In the genomic region with DNA sequence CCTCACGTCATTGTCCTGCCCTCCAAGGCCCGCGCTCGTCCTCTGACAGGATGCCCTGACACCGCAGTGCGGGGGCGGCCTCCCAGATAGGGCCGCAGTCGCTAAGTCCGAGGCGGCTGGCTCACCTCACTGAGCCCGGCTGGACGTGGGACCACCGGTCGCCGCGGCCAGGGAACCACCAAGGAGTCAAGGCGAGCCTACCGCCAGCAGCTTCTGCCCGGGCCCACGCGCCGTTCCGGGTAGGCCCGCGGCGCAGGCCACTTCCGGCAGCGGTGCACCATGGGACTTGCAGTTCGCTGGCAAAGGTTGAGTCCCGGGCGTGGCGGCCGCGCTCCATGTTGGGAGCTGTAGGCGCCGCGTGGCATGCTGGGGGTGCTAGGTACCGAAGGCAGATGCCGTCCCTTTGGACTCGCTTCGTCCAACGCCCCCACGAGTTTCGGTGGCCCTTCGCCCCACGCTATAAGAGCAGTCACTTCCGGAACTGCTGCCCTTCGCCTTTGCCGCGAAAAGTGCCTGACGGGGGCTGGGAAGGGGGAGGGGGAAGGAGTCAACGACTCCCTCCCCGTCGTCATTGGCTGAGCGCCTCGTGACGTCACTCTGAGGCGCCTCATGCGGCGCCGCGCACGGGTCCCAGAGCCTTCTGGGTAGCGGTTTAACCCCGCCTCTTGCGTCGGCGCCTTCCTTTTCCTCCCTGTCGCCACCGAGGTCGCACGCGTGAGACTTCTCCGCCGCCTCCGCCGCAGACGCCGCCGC, we compare ENCODE assay signal across 8 cellular contexts. TPM values are rescaled to one million over a fixed set of nuclear protein-coding genes. Genes with fewer than 3 reads are reported as not detected.
DNase-seq lines count a peak whose midpoint lies in the region; ATAC-seq and TF ChIP-seq lines count a peak whose summit lies in the region.

A gene (plus strand): TSS at position 681 of the 753 bp plus-strand sequence. CDS start 268 bp downstream, outside the sequence.

- peak within 1 kb of the TSS; percentile 99 for H3K4me2 ChIP-seq in PC-3 (ENCODE audit: low read length)

- H3K9ac ChIP-seq in PC-3 (ENCODE audit: low read length) (peak within 1 kb of the TSS; percentile 95), mucosa of rectum (ENCODE audit: low read depth in 1 of 2, low read length in 2 of 2) (peak within 1 kb of the TSS; percentile 97 to 100)

- DNase-seq in DMS 273 treated with DMSO at 0.1 percent for 48 hours (lab: John Stamatoyannopoulos, UW) (peak; percentile 86), PC-3 (peak; percentile 99), activated T-cell treated with anti-CD3 and anti-CD28 coated beads for 48 hours (ENCODE audit: low read depth) (peak; percentile 98), epithelial cell of proximal tubule (ENCODE audit: low read depth) (peak; percentile 57)
- DNase-seq in stimulated activated CD8-positive, alpha-beta memory T cell treated with anti-CD3 and anti-CD28 coated beads, Interleukin-4, amount 100 ng/mL, for 48 hours: peak; percentile 99

- peaks cover 5% of the 10 kb centered on the region for H3F3A ChIP-seq in PC-3 (ENCODE audit: low read length, unreplicated experiment)

- H3K27ac ChIP-seq in PC-3 (ENCODE audit: low read length) (peak within 1 kb of the TSS; percentile 93), mucosa of rectum (ENCODE audit: low read depth in 2 of 2, low read length in 2 of 2) (peak within 1 kb of the TSS; percentile 99)

- intact Hi-C loops in PC-3 (cut with micrococcal nuclease): no loop called here

- H3K79me2 ChIP-seq in PC-3 (ENCODE audit: low read length): peaks cover 50% of the 10 kb centered on the region

- TF ChIP-seq RAD21 in Ishikawa (IDR thresholded peaks at IDR 0.05; ENCODE audit: low read depth): no peak; the same call in 1 of the 2 replicates

- peaks cover 26% of the 10 kb centered on the region for H3K4me1 ChIP-seq in PC-3 (ENCODE audit: insufficient read depth, low read length)
- peaks cover 30 to 32% of the 10 kb centered on the region in 2 donors for H3K4me1 ChIP-seq in mucosa of rectum (ENCODE audit: control insufficient read depth in 2 of 2, insufficient read depth in 2 of 2, low read length in 2 of 2)

- no peaks in the 10 kb centered on the region for H3K9me3 ChIP-seq in PC-3 (ENCODE audit: low read length)
- H3K9me3 ChIP-seq in mucosa of rectum (ENCODE audit: control insufficient read depth in 2 of 2, low read length in 2 of 2): no peaks in the 10 kb centered on the region

- TF ChIP-seq CTCF in PC-3 (conservative IDR thresholded peaks at IDR 0.05; ENCODE audit: low read depth, low read length) (no peak), epithelial cell of proximal tubule (conservative IDR thresholded peaks at IDR 0.05; ENCODE audit: low read depth, low read length) (no peak)

- H3K9me2 ChIP-seq in PC-3 (replicated peaks; ENCODE audit: low read length): no peaks in the 10 kb centered on the region

- TF ChIP-seq EP300 in Ishikawa (IDR thresholded peaks at IDR 0.05; ENCODE audit: borderline replicate concordance): peak; percentile 24; the same call in 1 of the 2 replicates

- H4K20me1 ChIP-seq in PC-3 (ENCODE audit: low read length): peaks cover 34% of the 10 kb centered on the region

- ATAC-seq in GM21576 (IDR thresholded peaks at IDR 0.05; ENCODE audit: unreplicated experiment) (peak; percentile 70), PC-3 (peak; percentile 82)

- H3K36me3 ChIP-seq in PC-3 (ENCODE audit: low read depth, low read length): peaks cover 33% of the 10 kb centered on the region
- H3K36me3 ChIP-seq in mucosa of rectum (ENCODE audit: control insufficient read depth in 2 of 2, insufficient read depth in 2 of 2, low read length in 2 of 2): peaks cover 16 to 29% of the 10 kb centered on the region in 2 donors

- POLR2A ChIA-PET in PC-3 (lab: Charles Lee; ENCODE audit: unreplicated experiment): interaction anchor here (0.5 to 0.7 kb wide), 2 partner anchors 13 to 196 kb away, joined by 3 read pairs; no protein-coding TSS in a partner anchor

- H3K4me3 ChIP-seq in PC-3 (ENCODE audit: low read length) (peak within 1 kb of the TSS; percentile 93), epithelial cell of proximal tubule (ENCODE audit: low read depth, low read length) (peak within 1 kb of the TSS; percentile 96), mucosa of rectum (ENCODE audit: low read length in 2 of 2) (peak within 1 kb of the TSS; percentile 94 to 96)

- H3K27me3 ChIP-seq in PC-3 (ENCODE audit: low read length) (no peaks in the 10 kb centered on the region), mucosa of rectum (ENCODE audit: control insufficient read depth in 2 of 2, insufficient read depth in 2 of 2, low read length in 2 of 2) (no peaks in the 10 kb centered on the region)

- CTCF ChIA-PET in PC-3 (lab: Charles Lee): interaction anchor here (1.1 kb wide), 1 partner anchor 25 kb away, joined by 3 read pairs; no protein-coding TSS in a partner anchor

- H2AFZ ChIP-seq in PC-3 (ENCODE audit: low read length): peak within 1 kb of the TSS; percentile 88

- BruUV-seq in PC-3 (replicated peaks; lab: Mats Ljungman, UMichigan): no TSS peak

TF ChIP-seq in Ishikawa, 13 proteins besides CTCF, POLR2A, EP300 and RAD21:
- 0 out of 2 replicates have a peak, but pooled peaks have one; percentile 27 for TF ChIP-seq ZBTB7A (IDR thresholded peaks at IDR 0.05; ENCODE audit: low read depth)
- peak; percentile 96 for TF ChIP-seq CREB1 (IDR thresholded peaks at IDR 0.05; ENCODE audit: low read depth)
- TF ChIP-seq EGR1 (IDR thresholded peaks at IDR 0.05): peak; percentile 90
- no peak for TF ChIP-seq CEBPB (IDR thresholded peaks at IDR 0.05)
- TF ChIP-seq, protein P1, sequence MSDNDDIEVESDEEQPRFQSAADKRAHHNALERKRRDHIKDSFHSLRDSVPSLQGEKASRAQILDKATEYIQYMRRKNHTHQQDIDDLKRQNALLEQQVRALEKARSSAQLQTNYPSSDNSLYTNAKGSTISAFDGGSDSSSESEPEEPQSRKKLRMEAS (IDR thresholded peaks at IDR 0.05): peak; percentile 90
- TF ChIP-seq, protein P2, sequence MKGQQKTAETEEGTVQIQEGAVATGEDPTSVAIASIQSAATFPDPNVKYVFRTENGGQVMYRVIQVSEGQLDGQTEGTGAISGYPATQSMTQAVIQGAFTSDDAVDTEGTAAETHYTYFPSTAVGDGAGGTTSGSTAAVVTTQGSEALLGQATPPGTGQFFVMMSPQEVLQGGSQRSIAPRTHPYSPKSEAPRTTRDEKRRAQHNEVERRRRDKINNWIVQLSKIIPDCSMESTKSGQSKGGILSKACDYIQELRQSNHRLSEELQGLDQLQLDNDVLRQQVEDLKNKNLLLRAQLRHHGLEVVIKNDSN (IDR thresholded peaks at IDR 0.05): peak; percentile 29; the same call in 1 of the 2 replicates
- peak; percentile 90 for TF ChIP-seq TAF1 (IDR thresholded peaks at IDR 0.05; ENCODE audit: low read depth)
- no peak for TF ChIP-seq FOXM1 (IDR thresholded peaks at IDR 0.05; ENCODE audit: borderline replicate concordance, low read depth)
- no peak for TF ChIP-seq TEAD4 (IDR thresholded peaks at IDR 0.05)
- peak; percentile 25; the same call in 1 of the 2 replicates for TF ChIP-seq NFIC (IDR thresholded peaks at IDR 0.05)
- peak; percentile 82 for TF ChIP-seq YY1 (IDR thresholded peaks at IDR 0.05; ENCODE audit: low read depth)
- peak; percentile 66 for TF ChIP-seq TCF12 (IDR thresholded peaks at IDR 0.05; ENCODE audit: low read depth)

RNA-seq across cellular contexts. Expression of the gene that starts here (rescaled TPM):
- total RNA-seq in PC-3 (2014; rRNA removed): 897 and 964 TPM in 2 replicates
- total RNA-seq in epithelial cell of proximal tubule: 663 and 837 TPM in 2 replicates

Comparison
In these comparisons a context has a peak if more than half of its experiments do, and no peak if none do; other contexts are left out.
1. Peak in every context shown above with its lines: DNase-seq, ATAC-seq, H3K4me3 ChIP-seq and H3K27ac ChIP-seq.